In genomic region chr1:174142836-174143235, GRCh38 we compare ENCODE assay signal across 27 cellular contexts.
"Had no signal": no experiment of that assay in that cellular context is flagged by ENCODE, and none has a peak within 500 bp of the region (broad histone marks: within the 10 kb centered on the region; RNA-seq: fewer than 3 reads in every experiment).

No MANE protein-coding gene starts in this region.

- ATAC-seq: stimulated activated effector memory CD8-positive, alpha-beta T cell treated with anti-CD3 and anti-CD28 coated beads, Interleukin-12 subunit alpha, Interleukin-12 subunit beta, amount 100 ng/mL, for 72 hours; stimulated activated memory B cell treated with anti-CD40 and anti-IgM and Interleukin-4, amounts not matched to agents 10 μg/mL and 1 μg/mL and 100 μg/mL, for 72 hours; stimulated activated naive B cell treated with anti-CD40 and anti-IgM and Interleukin-4, amounts not matched to agents 10 μg/mL and 1 μg/mL and 100 μg/mL, for 72 hours; stimulated activated naive CD8-positive, alpha-beta T cell treated with anti-CD3 and anti-CD28 coated beads, Interleukin-15, amount 100 ng/mL, for 72 hours; stimulated activated naive CD8-positive, alpha-beta T cell treated with anti-CD3 and anti-CD28 coated beads, Interleukin-15, Interleukin-2, amounts not matched to agents 100 U/mL and 50 U/mL, for 24 hours; upper lobe of right lung had no signal

- H3K9me3 ChIP-seq: stomach, suprapubic skin, testis, thoracic aorta, thyroid gland, tibial artery, transverse colon, upper lobe of left lung, upper lobe of right lung, uterus, vagina had no signal

- H3K27me3 ChIP-seq: stomach, suprapubic skin, testis, thyroid gland, tibial artery, tibial nerve, transverse colon, upper lobe of left lung, uterus, vagina had no signal

- DNase-seq: stimulated activated CD4-positive, alpha-beta T cell treated with anti-CD3 and anti-CD28 coated beads, Interleukin-2, amount 100 ng/mL, for 48 hours; stimulated activated CD4-positive, alpha-beta T cell treated with anti-CD3 and anti-CD28 coated beads, Interleukin-4, amount 100 ng/mL, for 1 hour; stimulated activated CD4-positive, alpha-beta T cell treated with anti-CD3 and anti-CD28 coated beads, Interleukin-4, amount 100 ng/mL, for 24 hours; stimulated activated CD4-positive, alpha-beta T cell treated with anti-CD3 and anti-CD28 coated beads, Interleukin-4, amount 100 ng/mL, for 4 hours; stimulated activated CD8-positive, alpha-beta memory T cell treated with anti-CD3 and anti-CD28 coated beads, Interleukin-4, amount 100 ng/mL, for 48 hours; stimulated activated naive B cell treated with anti-CD40 and anti-IgM and Interleukin-4, amounts not matched to agents 10 μg/mL and 1 μg/mL and 100 μg/mL, for 72 hours; stimulated activated naive CD4-positive, alpha-beta T cell; stimulated activated naive CD4-positive, alpha-beta T cell treated with Interleukin-2 at 50 U/mL for 16 hours; stimulated activated naive CD8-positive, alpha-beta T cell treated with anti-CD3 and anti-CD28 coated beads, Interleukin-15, amount 100 ng/mL, for 72 hours; stimulated activated naive CD8-positive, alpha-beta T cell treated with anti-CD3 and anti-CD28 coated beads, Interleukin-15, Interleukin-2, amounts not matched to agents 100 U/mL and 50 U/mL, for 24 hours; stomach; substantia nigra; testis; thyroid gland; tibial artery; transverse colon; trophoblast cell; upper lobe of left lung; upper lobe of right lung; uterus had no signal

- FAIRE-seq: urothelium cell line had no signal

- H3K27ac ChIP-seq: stomach, suprapubic skin, testis, thoracic aorta, thyroid gland, tibial artery, tibial nerve, transverse colon, upper lobe of left lung, upper lobe of right lung, uterus, vagina had no signal

- H3K36me3 ChIP-seq: stomach, suprapubic skin, thoracic aorta, thyroid gland, tibial artery, tibial nerve, transverse colon, upper lobe of left lung, upper lobe of right lung, uterus, vagina had no signal

- H3K4me1 ChIP-seq: stomach, suprapubic skin, testis, thyroid gland, tibial artery, tibial nerve, transverse colon, upper lobe of right lung, uterus, vagina had no signal

- H3K4me3 ChIP-seq: stomach, suprapubic skin, testis, thoracic aorta, thyroid gland, tibial artery, tibial nerve, transverse colon, upper lobe of left lung, upper lobe of right lung, uterus, vagina had no signal
